2 cellular contexts compared by ENCODE assay signal in the genomic region with DNA sequence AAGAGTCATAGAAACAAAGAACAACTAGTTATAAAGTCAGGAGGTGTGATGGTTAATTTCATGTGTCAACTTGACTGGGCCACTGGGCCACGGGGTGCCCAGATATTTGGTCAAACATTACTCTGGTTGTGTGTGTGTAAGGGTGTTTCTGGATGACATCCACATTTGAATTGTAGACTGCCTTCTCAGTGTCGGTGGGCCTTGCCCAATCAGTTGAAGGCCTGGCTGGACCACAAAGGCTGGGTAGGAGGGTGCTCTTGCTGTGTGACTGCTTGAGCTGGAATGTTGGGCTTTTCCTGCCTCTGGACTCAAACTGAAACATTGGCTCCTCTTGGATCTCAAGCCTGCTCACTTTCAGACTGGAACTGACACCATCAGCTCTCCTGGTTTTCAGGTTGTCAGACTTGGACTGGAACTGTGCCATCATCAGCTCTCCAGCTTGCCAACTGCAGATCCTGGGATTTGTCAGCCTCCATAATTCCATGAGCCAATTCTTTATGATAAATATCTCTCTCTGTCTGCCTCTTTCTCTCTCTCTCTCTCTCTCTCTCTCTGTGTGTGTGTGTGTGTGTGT.
TF ChIP-seq lines count a peak whose summit lies in the region.

No MANE protein-coding gene starts in this region.

TF ChIP-seq in SK-N-SH, 30 proteins besides CTCF, POLR2A, EP300 and RAD21 (continued from another document):
- TF ChIP-seq, protein P1, sequence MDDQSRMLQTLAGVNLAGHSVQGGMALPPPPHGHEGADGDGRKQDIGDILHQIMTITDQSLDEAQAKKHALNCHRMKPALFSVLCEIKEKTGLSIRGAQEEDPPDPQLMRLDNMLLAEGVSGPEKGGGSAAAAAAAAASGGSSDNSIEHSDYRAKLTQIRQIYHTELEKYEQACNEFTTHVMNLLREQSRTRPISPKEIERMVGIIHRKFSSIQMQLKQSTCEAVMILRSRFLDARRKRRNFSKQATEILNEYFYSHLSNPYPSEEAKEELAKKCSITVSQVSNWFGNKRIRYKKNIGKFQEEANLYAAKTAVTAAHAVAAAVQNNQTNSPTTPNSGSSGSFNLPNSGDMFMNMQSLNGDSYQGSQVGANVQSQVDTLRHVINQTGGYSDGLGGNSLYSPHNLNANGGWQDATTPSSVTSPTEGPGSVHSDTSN (IDR thresholded peaks at IDR 0.05): peak; percentile 28; the same call in 1 of the 2 replicates

TF ChIP-seq in SK-N-SH treated with all-trans-retinoic acid at 6 μM for 48 hours, 23 proteins besides CTCF, POLR2A, EP300 and RAD21 (continued from another document):
- TF ChIP-seq, protein P2, sequence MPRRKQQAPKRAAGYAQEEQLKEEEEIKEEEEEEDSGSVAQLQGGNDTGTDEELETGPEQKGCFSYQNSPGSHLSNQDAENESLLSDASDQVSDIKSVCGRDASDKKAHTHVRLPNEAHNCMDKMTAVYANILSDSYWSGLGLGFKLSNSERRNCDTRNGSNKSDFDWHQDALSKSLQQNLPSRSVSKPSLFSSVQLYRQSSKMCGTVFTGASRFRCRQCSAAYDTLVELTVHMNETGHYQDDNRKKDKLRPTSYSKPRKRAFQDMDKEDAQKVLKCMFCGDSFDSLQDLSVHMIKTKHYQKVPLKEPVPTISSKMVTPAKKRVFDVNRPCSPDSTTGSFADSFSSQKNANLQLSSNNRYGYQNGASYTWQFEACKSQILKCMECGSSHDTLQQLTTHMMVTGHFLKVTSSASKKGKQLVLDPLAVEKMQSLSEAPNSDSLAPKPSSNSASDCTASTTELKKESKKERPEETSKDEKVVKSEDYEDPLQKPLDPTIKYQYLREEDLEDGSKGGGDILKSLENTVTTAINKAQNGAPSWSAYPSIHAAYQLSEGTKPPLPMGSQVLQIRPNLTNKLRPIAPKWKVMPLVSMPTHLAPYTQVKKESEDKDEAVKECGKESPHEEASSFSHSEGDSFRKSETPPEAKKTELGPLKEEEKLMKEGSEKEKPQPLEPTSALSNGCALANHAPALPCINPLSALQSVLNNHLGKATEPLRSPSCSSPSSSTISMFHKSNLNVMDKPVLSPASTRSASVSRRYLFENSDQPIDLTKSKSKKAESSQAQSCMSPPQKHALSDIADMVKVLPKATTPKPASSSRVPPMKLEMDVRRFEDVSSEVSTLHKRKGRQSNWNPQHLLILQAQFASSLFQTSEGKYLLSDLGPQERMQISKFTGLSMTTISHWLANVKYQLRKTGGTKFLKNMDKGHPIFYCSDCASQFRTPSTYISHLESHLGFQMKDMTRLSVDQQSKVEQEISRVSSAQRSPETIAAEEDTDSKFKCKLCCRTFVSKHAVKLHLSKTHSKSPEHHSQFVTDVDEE (CRISPR knock-in tag; IDR thresholded peaks at IDR 0.05): no peak
- TF ChIP-seq ZFP3 (CRISPR knock-in tag; IDR thresholded peaks at IDR 0.05): no peak
- TF ChIP-seq BACH2 (CRISPR knock-in tag; IDR thresholded peaks at IDR 0.05; ENCODE audit: borderline replicate concordance): no peak
- no peak for TF ChIP-seq TCF4 (CRISPR knock-in tag; IDR thresholded peaks at IDR 0.05; ENCODE audit: borderline replicate concordance)
